8 cellular contexts compared by ENCODE assay signal in the genomic region with DNA sequence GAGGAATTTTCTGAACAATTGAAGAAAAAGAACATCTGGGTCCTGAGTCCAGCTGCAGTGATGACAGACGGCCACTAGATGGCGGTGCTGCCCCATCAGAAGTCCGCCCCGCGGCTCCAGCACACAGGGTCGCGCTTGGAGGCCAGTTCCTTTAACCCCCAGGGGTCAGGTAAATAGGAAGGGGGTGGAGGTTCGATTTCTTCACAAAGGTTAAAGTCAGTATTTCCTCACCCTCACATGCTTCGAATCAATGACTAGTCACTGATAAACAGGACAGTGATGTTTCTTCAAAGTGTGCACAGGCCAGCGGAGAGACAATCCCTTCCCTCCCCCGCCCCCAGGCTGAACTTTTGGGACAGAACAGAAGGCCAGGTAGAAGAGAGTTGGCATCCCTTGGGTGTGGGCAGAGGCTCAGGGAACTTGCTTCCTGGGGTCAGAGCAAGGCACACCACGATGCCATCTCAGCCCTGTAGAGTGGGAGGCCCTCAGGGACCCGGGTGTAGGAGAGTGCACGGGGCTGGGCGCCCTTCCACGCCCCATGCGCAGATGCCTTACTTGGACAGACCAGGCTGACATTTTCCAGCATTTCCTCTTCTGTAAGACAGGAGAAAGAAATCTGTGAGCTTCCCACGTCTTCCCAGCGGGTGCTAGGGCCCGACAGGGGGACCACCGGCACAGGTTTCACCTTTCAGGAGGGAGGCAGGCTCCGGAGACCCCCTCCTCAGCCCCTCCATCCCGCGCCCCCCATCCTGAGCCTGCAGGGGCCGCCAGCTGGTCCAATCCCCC. TPM values are rescaled to one million over a fixed set of nuclear protein-coding genes. Genes with fewer than 3 reads are reported as not detected.
DNase-seq lines count a peak whose midpoint lies in the region; ATAC-seq and TF ChIP-seq lines count a peak whose summit lies in the region.

No MANE protein-coding gene starts in this region.

- H3K4me1 ChIP-seq in duodenal mucosa (ENCODE audit: control insufficient read depth in 1 of 2, insufficient read depth in 2 of 2, low read length in 2 of 2) (peaks cover 13 to 17% of the 10 kb centered on the region in 2 donors), right lobe of liver (peaks cover 0 to 42% (median 11%) of the 10 kb centered on the region in 4 donors)

- no peaks in the 10 kb centered on the region for H3K27me3 Mint-ChIP-seq in HFFc6 (ENCODE audit: insufficient read depth)
- peaks cover 11% of the 10 kb centered on the region for H3K27me3 Mint-ChIP-seq in activated CD4-positive, alpha-beta T cell treated with anti-CD3 and anti-CD28 coated beads, Interleukin-2, amount 10 ng/mL, durations not matched to agents 24 days and 14 days

- no peaks in the 10 kb centered on the region for H3K36me3 Mint-ChIP-seq in HFFc6 (ENCODE audit: low read depth)
- H3K36me3 Mint-ChIP-seq in activated CD4-positive, alpha-beta T cell treated with anti-CD3 and anti-CD28 coated beads, Interleukin-2, amount 10 ng/mL, durations not matched to agents 24 days and 14 days (ENCODE audit: low read depth), result no peaks in the 10 kb centered on the region

- peak overlapping the region; percentile 47 to 63 for H3K9ac ChIP-seq in duodenal mucosa (ENCODE audit: low read depth in 1 of 2, low read length in 2 of 2)

- H3K4me3 Mint-ChIP-seq in HFFc6, result no peak overlapping the region
- no peak overlapping the region for H3K4me3 Mint-ChIP-seq in activated CD4-positive, alpha-beta T cell treated with anti-CD3 and anti-CD28 coated beads, Interleukin-2, amount 10 ng/mL, durations not matched to agents 24 days and 14 days

- peak; percentile 98 for TF ChIP-seq CTCF in HFFc6 (IDR thresholded peaks at IDR 0.05)
- peak; percentile 97 to 99 (median 98) for TF ChIP-seq CTCF in right lobe of liver (IDR thresholded peaks at IDR 0.05)

- H3K36me3 ChIP-seq in duodenal mucosa (ENCODE audit: control insufficient read depth in 1 of 2, insufficient read depth in 2 of 2, low read length in 2 of 2) (no peaks in the 10 kb centered on the region), right lobe of liver (peaks cover 4 to 54% (median 31%) of the 10 kb centered on the region in 4 donors)

- no peaks in the 10 kb centered on the region for H3K9me3 ChIP-seq in duodenal mucosa (ENCODE audit: control insufficient read depth in 1 of 2, low read length in 2 of 2)
- no peaks in the 10 kb centered on the region for H3K9me3 ChIP-seq in right lobe of liver

- H3K9me3 Mint-ChIP-seq in HFFc6, result no peaks in the 10 kb centered on the region
- no peaks in the 10 kb centered on the region for H3K9me3 Mint-ChIP-seq in activated CD4-positive, alpha-beta T cell treated with anti-CD3 and anti-CD28 coated beads, Interleukin-2, amount 10 ng/mL, durations not matched to agents 24 days and 14 days

- WGBS in right lobe of liver (ENCODE audit: insufficient coverage, low coverage, low lambda C conversion rate, missing lambda C conversion rate), result 6% methylated on average over 13 of the region's 25 CpGs

- H3K27ac ChIP-seq in duodenal mucosa (ENCODE audit: low read depth, low read length) (no peak overlapping the region), right lobe of liver (peak overlapping the region; percentile 90 to 99 (median 97))

- H3K4me3 ChIP-seq in duodenal mucosa (ENCODE audit: low read depth in 1 of 2, low read length in 2 of 2) (peak overlapping the region; percentile 58 to 70), right lobe of liver (peak overlapping the region; percentile 63 to 86 (median 78))

- peak; percentile 13 to 71 (median 48) for ATAC-seq in right lobe of liver

- H3K27ac Mint-ChIP-seq in HFFc6, result no peak overlapping the region
- H3K27ac Mint-ChIP-seq in activated CD4-positive, alpha-beta T cell treated with anti-CD3 and anti-CD28 coated beads, Interleukin-2, amount 10 ng/mL, durations not matched to agents 24 days and 14 days, result no peak overlapping the region

- DNase-seq in NCI-H187 (lab: John Stamatoyannopoulos, UW) (peak; percentile 18 to 36), NCI-H187 treated with DMSO at 0.1 percent for 48 hours (lab: John Stamatoyannopoulos, UW) (no peak), HFFc6 (no peak), NCI-H1105 treated with DMSO at 0.1 percent for 48 hours (lab: John Stamatoyannopoulos, UW) (peak; percentile 48), right lobe of liver (peak; percentile 77 to 89 (median 83))
- DNase-seq in activated CD4-positive, alpha-beta T cell treated with anti-CD3 and anti-CD28 coated beads, Interleukin-2, amount 10 ng/mL, durations not matched to agents 24 days and 14 days, result peak; percentile 83
- DNase-seq in stimulated activated CD4-positive, alpha-beta T cell treated with anti-CD3 and anti-CD28 coated beads, TNF-alpha, amount 100 ng/mL, for 4 hours (ENCODE audit: low read depth in 3 of 3), result peak; percentile 13 to 23 (median 14)

- peak; percentile 12 for TF ChIP-seq POLR2A in right lobe of liver (IDR thresholded peaks at IDR 0.05)

- intact Hi-C loops in activated CD4-positive, alpha-beta T cell treated with anti-CD3 and anti-CD28 coated beads, Interleukin-2, amount 10 ng/mL, durations not matched to agents 24 days and 14 days (cut with micrococcal nuclease), result loop anchor here (1.0 kb wide), 2 partner anchors 75 to 274 kb away; no protein-coding TSS in a partner anchor
- intact Hi-C loops in right lobe of liver (cut with DNase I), result loop anchor here (10.0 kb wide), 1 partner anchor 52 kb away; no protein-coding TSS in a partner anchor

- H3K27me3 ChIP-seq in duodenal mucosa (ENCODE audit: control insufficient read depth in 1 of 2, insufficient read depth in 2 of 2, low read length in 2 of 2) (peaks cover 0 to 4% of the 10 kb centered on the region in 2 donors), right lobe of liver (no peaks in the 10 kb centered on the region)

- H3K4me1 Mint-ChIP-seq in HFFc6 (ENCODE audit: low read depth), result no peaks in the 10 kb centered on the region; the same call in 1 of the 2 replicates
- peaks cover 4% of the 10 kb centered on the region for H3K4me1 Mint-ChIP-seq in activated CD4-positive, alpha-beta T cell treated with anti-CD3 and anti-CD28 coated beads, Interleukin-2, amount 10 ng/mL, durations not matched to agents 24 days and 14 days

RNA-seq across cellular contexts. Expression of gene APOB, which starts 0.7 kb away (rescaled TPM):
- not detected for total RNA-seq in HFFc6 (2021; fragmentation: NEBNext Ultra II Directional; extraction: Animal tissue kit (Norgen Biotek cat#: 25700))
- total RNA-seq in activated CD4-positive, alpha-beta T cell treated with anti-CD3 and anti-CD28 coated beads, Interleukin-2, amount 10 ng/mL, durations not matched to agents 24 days and 14 days, result not detected in 2 replicates
- total RNA-seq in right lobe of liver, result 1,000 to 10,000 TPM; 2,615 to 3,271 (median 2,774) TPM

Comparison
In these comparisons a context has a peak if more than half of its experiments do, and no peak if none do; other contexts are left out.
1. DNase-seq: peak in NCI-H187 (2 of 2), NCI-H1105 treated with DMSO at 0.1 percent for 48 hours (single experiment), activated CD4-positive, alpha-beta T cell treated with anti-CD3 and anti-CD28 coated beads, Interleukin-2, amount 10 ng/mL, durations not matched to agents 24 days and 14 days (single experiment), right lobe of liver (3 of 3) and stimulated activated CD4-positive, alpha-beta T cell treated with anti-CD3 and anti-CD28 coated beads, TNF-alpha, amount 100 ng/mL, for 4 hours (3 of 3); none in NCI-H187 treated with DMSO at 0.1 percent for 48 hours (single experiment) and HFFc6 (single experiment).
2. RNA of gene APOB, which starts 0.7 kb away (total RNA-seq): 2,615 to 3,271 TPM in right lobe of liver; not detected in HFFc6 and not detected in activated CD4-positive, alpha-beta T cell treated with anti-CD3 and anti-CD28 coated beads, Interleukin-2, amount 10 ng/mL, durations not matched to agents 24 days and 14 days; every median in the first group is over 1,000 times any median in the second.